In the genomic region with DNA sequence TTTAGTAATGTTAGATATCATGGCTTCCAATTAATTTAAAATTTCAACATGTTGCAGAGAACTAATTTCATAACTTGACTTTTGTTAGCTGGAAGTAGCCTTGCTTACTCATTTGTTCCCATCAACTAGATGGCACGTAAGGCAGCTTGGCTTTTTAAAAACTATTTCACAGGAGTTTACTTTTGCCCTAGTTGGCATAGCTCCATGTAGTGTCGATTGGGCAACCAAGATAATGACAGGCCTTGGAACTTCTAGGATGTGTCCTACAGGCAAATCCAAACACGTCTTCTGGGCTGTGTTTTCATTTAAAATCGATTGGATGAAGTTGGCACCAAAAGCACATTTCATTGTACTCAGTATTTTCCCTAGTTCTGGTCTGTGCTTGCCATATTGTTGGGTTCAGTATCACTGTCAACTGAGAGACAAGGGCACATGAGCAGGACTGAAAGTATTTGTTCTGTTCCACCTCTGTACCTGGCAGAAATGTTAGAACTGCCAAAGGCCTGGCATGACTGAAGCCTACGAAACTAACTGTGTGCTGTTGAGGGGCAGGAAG, we compare ENCODE assay signal across 10 cellular contexts. TPM values are rescaled to one million over a fixed set of nuclear protein-coding genes. Genes with fewer than 3 reads are reported as not detected.
DNase-seq lines count a peak whose midpoint lies in the region; FAIRE-seq and TF ChIP-seq lines count a peak whose summit lies in the region.
"Had no signal": no experiment of that assay in that cellular context is flagged by ENCODE, and none has a peak within 500 bp of the region (broad histone marks: within the 10 kb centered on the region; RNA-seq: fewer than 3 reads in every experiment).

No MANE protein-coding gene starts in this region.

- no peak overlapping the region for H3K4me3 ChIP-seq in endothelial cell of umbilical vein (replicated peaks in 1 of 3; ENCODE audit: insufficient read depth in 1 of 3, low read depth in 1 of 3, low read length in 3 of 3)

- no peaks in the 10 kb centered on the region for H3K9me3 ChIP-seq in endothelial cell of umbilical vein (replicated peaks; ENCODE audit: control insufficient read depth, insufficient read depth, low read length)

- peaks cover 2 to 10% of the 10 kb centered on the region in 2 experiments for H3K36me3 ChIP-seq in endothelial cell of umbilical vein (ENCODE audit: control insufficient read depth in 2 of 2, extremely low read depth in 1 of 2, insufficient read depth in 2 of 2, low read length in 2 of 2)

- FAIRE-seq in endothelial cell of umbilical vein (lab: Jason Lieb, UNC): peak; percentile 48
- FAIRE-seq: G401.6 had no signal

- no peaks in the 10 kb centered on the region for H3K9me3 Mint-ChIP-seq in T-helper 2 cell treated with Interferon-gamma antibody and Interleukin-4, amounts not matched to agents 5 μg/mL and 100 μg/mL, for 36 hours

- BruUV-seq in endothelial cell of umbilical vein (replicated peaks; lab: Mats Ljungman, UMichigan): no TSS peak

- H3K27me3 ChIP-seq in endothelial cell of umbilical vein (ENCODE audit: control insufficient read depth in 2 of 2, insufficient read depth in 2 of 2, low read length in 2 of 2): no peaks in the 10 kb centered on the region

- H3K9ac ChIP-seq in endothelial cell of umbilical vein (replicated peaks; ENCODE audit: extremely low read depth, insufficient read depth, low read length): no peak overlapping the region

- no peak overlapping the region for H3K4me3 Mint-ChIP-seq in T-helper 2 cell treated with Interferon-gamma antibody and Interleukin-4, amounts not matched to agents 5 μg/mL and 100 μg/mL, for 36 hours

- POLR2A ChIA-PET in endothelial cell of umbilical vein (lab: Charles Lee): no interaction called here

- H3K4me2 ChIP-seq in endothelial cell of umbilical vein (ENCODE audit: insufficient read depth, low read length): peak overlapping the region; percentile 32

- no peaks in the 10 kb centered on the region for H4K20me1 ChIP-seq in endothelial cell of umbilical vein (replicated peaks; ENCODE audit: control insufficient read depth, extremely low read depth, insufficient read depth, low read length)

- DNase-seq in Ammon's horn (ENCODE audit: low spot score): peak; percentile 45
- DNase-seq in NCI-H2227 (lab: John Stamatoyannopoulos, UW; ENCODE audit: unreplicated experiment): peak; percentile 30
- peak; percentile 97 for DNase-seq in endothelial cell of umbilical vein (ENCODE audit: low read depth, low spot score)
- peak; percentile 71 for DNase-seq in non-pigmented ciliary epithelial cell (ENCODE audit: low read depth)
- no peak for DNase-seq in stimulated activated CD4-positive, alpha-beta T cell treated with anti-CD3 and anti-CD28 coated beads, Interleukin-4, amount 100 ng/mL, for 4 hours
- no peak for DNase-seq in T-helper 2 cell treated with Interferon-gamma antibody and Interleukin-4, amounts not matched to agents 5 μg/mL and 100 μg/mL, for 36 hours (ENCODE audit: low spot score)
- no peak for DNase-seq in DMS53 (lab: John Stamatoyannopoulos, UW)
- no peak for DNase-seq in SHP77 treated with DMSO at 0.1 percent for 48 hours (lab: John Stamatoyannopoulos, UW)
- DNase-seq: activated T-cell treated with anti-CD3 and anti-CD28 coated beads for 4 hours had no signal

- H3K36me3 Mint-ChIP-seq in T-helper 2 cell treated with Interferon-gamma antibody and Interleukin-4, amounts not matched to agents 5 μg/mL and 100 μg/mL, for 36 hours (ENCODE audit: low read depth): peaks cover 10% of the 10 kb centered on the region

- H2AFZ ChIP-seq in endothelial cell of umbilical vein (ENCODE audit: low read depth, low read length): no peak overlapping the region

- peak overlapping the region; percentile 27 for H3K27ac ChIP-seq in endothelial cell of umbilical vein (ENCODE audit: insufficient read depth, low read depth, low read length)

- H3K9me1 ChIP-seq in endothelial cell of umbilical vein (replicated peaks; ENCODE audit: control insufficient read depth, extremely low read depth, insufficient read depth, low read length): no peaks in the 10 kb centered on the region

- H3K4me1 ChIP-seq in endothelial cell of umbilical vein (ENCODE audit: control insufficient read depth, extremely low read depth, insufficient read depth, low read length): peaks cover 18% of the 10 kb centered on the region

- TF ChIP-seq CTCF in endothelial cell of umbilical vein (IDR thresholded peaks at IDR 0.05; ENCODE audit: extremely low read depth in 1 of 2, insufficient read depth in 1 of 2, low read depth in 1 of 2, low read length in 2 of 2): no peak

- no peaks in the 10 kb centered on the region for H3K27me3 Mint-ChIP-seq in T-helper 2 cell treated with Interferon-gamma antibody and Interleukin-4, amounts not matched to agents 5 μg/mL and 100 μg/mL, for 36 hours (ENCODE audit: low read depth)

- dilution Hi-C loops in endothelial cell of umbilical vein (cut with MboI; ENCODE audit: extremely low pct_ligation_motif_present, low sequenced_read_pairs): no loop called here

- CTCF ChIA-PET in endothelial cell of umbilical vein (lab: Charles Lee): interaction anchor here (1.1 to 1.7 kb wide), 4 partner anchors 12 to 304 kb away, joined by 3 to 6 read pairs (median 4); no protein-coding TSS in a partner anchor

- TF ChIP-seq POLR2A in endothelial cell of umbilical vein (IDR thresholded peaks at IDR 0.05; ENCODE audit: low read depth, low read length): no peak

- no peaks in the 10 kb centered on the region for H3K79me2 ChIP-seq in endothelial cell of umbilical vein (ENCODE audit: control insufficient read depth, insufficient read depth, low read length)

- H3K4me1 Mint-ChIP-seq in T-helper 2 cell treated with Interferon-gamma antibody and Interleukin-4, amounts not matched to agents 5 μg/mL and 100 μg/mL, for 36 hours (ENCODE audit: low read depth): peaks cover 15% of the 10 kb centered on the region

- no peak overlapping the region for H3K27ac Mint-ChIP-seq in T-helper 2 cell treated with Interferon-gamma antibody and Interleukin-4, amounts not matched to agents 5 μg/mL and 100 μg/mL, for 36 hours

- intact Hi-C loops in endothelial cell of umbilical vein (cut with micrococcal nuclease): no loop called here

TF ChIP-seq in endothelial cell of umbilical vein, 7 proteins besides CTCF, POLR2A, EP300 and RAD21:
- TF ChIP-seq FOS (IDR thresholded peaks at IDR 0.05; ENCODE audit: borderline replicate concordance, insufficient read depth, low read length) (no peak), EZH2 (IDR thresholded peaks at IDR 0.05; ENCODE audit: borderline replicate concordance, low read depth, low read length, severe bottlenecking) (no peak), JUN (IDR thresholded peaks at IDR 0.05; ENCODE audit: borderline replicate concordance, insufficient read depth, insufficient read length, low read depth) (peak; percentile 15), GATA2 (IDR thresholded peaks at IDR 0.05; ENCODE audit: insufficient read depth, insufficient read length, low read depth, low read length) (peak; percentile 24), MYC (IDR thresholded peaks at IDR 0.05; ENCODE audit: low read depth, low read length) (no peak), POLR2AphosphoS5 (IDR thresholded peaks at IDR 0.05; ENCODE audit: insufficient read depth, low read depth, low read length) (no peak)
- TF ChIP-seq, protein P1, sequence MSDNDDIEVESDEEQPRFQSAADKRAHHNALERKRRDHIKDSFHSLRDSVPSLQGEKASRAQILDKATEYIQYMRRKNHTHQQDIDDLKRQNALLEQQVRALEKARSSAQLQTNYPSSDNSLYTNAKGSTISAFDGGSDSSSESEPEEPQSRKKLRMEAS (IDR thresholded peaks at IDR 0.05; ENCODE audit: insufficient read depth, insufficient read length): no peak
TF ChIP-seq in endothelial cell of umbilical vein: peak in this region for 2.

RNA-seq across cellular contexts. Expression of a gene that starts 29.4 kb away (rescaled TPM):
- 85.6 and 100 TPM in 2 replicates for total RNA-seq in endothelial cell of umbilical vein
- 69.7 and 92.9 TPM in 2 replicates for polyA plus RNA-seq in endothelial cell of umbilical vein
- 77.5 and 86.2 TPM in 2 replicates for polyA plus RNA-seq in endothelial cell of umbilical vein (2011; cell fraction: cytosol; rRNA removed)
- 79.7 and 85.7 TPM in 2 replicates for polyA plus RNA-seq in endothelial cell of umbilical vein (2011; cell fraction: nucleus; rRNA removed)
- polyA plus RNA-seq in endothelial cell of umbilical vein (2012): 101 and 114 TPM in 2 replicates
- 123 and 157 TPM in 2 replicates for polyA minus RNA-seq in endothelial cell of umbilical vein
- 39.2 TPM for polyA minus RNA-seq in endothelial cell of umbilical vein (2011; cell fraction: cytosol; rRNA and poly(A)+ RNA removed)
- polyA minus RNA-seq in endothelial cell of umbilical vein (2011; cell fraction: nucleus; rRNA and poly(A)+ RNA removed): 39.9 and 53.3 TPM in 2 replicates

RNA-seq across cellular contexts. Expression of a gene that starts 29.7 kb away (rescaled TPM):
- total RNA-seq in endothelial cell of umbilical vein: 151 and 158 TPM in 2 replicates
- 67.5 and 79.4 TPM in 2 replicates for polyA plus RNA-seq in endothelial cell of umbilical vein
- 107 and 113 TPM in 2 replicates for polyA plus RNA-seq in endothelial cell of umbilical vein (2011; cell fraction: cytosol; rRNA removed)
- 88.0 and 107 TPM in 2 replicates for polyA plus RNA-seq in endothelial cell of umbilical vein (2011; cell fraction: nucleus; rRNA removed)
- 203 and 205 TPM in 2 replicates for polyA plus RNA-seq in endothelial cell of umbilical vein (2012)
- 136 and 139 TPM in 2 replicates for polyA minus RNA-seq in endothelial cell of umbilical vein
- 112 TPM for polyA minus RNA-seq in endothelial cell of umbilical vein (2011; cell fraction: cytosol; rRNA and poly(A)+ RNA removed)
- 40.2 and 50.5 TPM in 2 replicates for polyA minus RNA-seq in endothelial cell of umbilical vein (2011; cell fraction: nucleus; rRNA and poly(A)+ RNA removed)

Comparison
In these comparisons a context has a peak if more than half of its experiments do, and no peak if none do; other contexts are left out.
1. DNase-seq: peak in Ammon's horn (single experiment), NCI-H2227 (single experiment), endothelial cell of umbilical vein (single experiment) and non-pigmented ciliary epithelial cell (single experiment); none in stimulated activated CD4-positive, alpha-beta T cell treated with anti-CD3 and anti-CD28 coated beads, Interleukin-4, amount 100 ng/mL, for 4 hours (0 of 2), T-helper 2 cell treated with Interferon-gamma antibody and Interleukin-4, amounts not matched to agents 5 μg/mL and 100 μg/mL, for 36 hours (single experiment), DMS53 (single experiment) and SHP77 treated with DMSO at 0.1 percent for 48 hours (single experiment).